29 cellular contexts compared by ENCODE assay signal in the genomic region with DNA sequence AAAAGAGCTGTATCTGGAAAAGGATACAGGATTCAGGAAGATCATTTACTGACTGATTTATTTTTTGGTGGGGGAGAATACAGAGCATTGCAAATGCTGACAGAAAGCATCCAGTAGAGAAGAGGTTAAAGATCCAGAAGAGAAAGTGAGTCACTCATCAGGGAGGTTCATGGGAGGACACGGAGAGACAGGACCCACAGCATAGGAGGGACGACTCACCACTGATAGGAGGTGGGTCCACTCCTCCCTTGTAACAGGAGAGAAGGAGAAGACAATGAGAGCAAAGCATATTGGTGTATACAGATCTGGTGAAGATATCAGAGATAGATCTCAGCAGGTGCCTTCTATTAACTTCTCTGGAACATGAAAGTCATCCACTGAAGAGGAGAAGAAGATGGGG.
"Had no signal": no experiment of that assay in that cellular context is flagged by ENCODE, and none has a peak within 500 bp of the region (broad histone marks: within the 10 kb centered on the region; RNA-seq: fewer than 3 reads in every experiment).

No MANE protein-coding gene starts in this region.

- DNase-seq: activated CD4-positive, alpha-beta T cell treated with anti-CD3 and anti-CD28 coated beads for 36 hours; activated CD4-positive, alpha-beta T cell treated with anti-CD3 and anti-CD28 coated beads, Interleukin-2, amount 10 ng/mL, durations not matched to agents 7 days and 5 days; activated CD4-positive, alpha-beta T cell treated with anti-CD3 and anti-CD28 coated beads, Interleukin-2, amount 50 U/mL, for 48 hours; activated CD8-positive, alpha-beta T cell treated with anti-CD3 and anti-CD28 coated beads, Interleukin-2, amount 10 ng/mL, durations not matched to agents 7 days and 5 days; activated naive CD4-positive, alpha-beta T cell treated with anti-CD3 and anti-CD28 coated beads, Interleukin-2, amount 10 ng/mL, durations not matched to agents 7 days and 5 days; activated T-cell treated with anti-CD3 and anti-CD28 coated beads for 4 hours; activated T-cell treated with anti-CD3 and anti-CD28 coated beads, Interleukin-2, amount 50 U/mL, for 4 hours; amniotic stem cell; aorta; brain microvascular endothelial cell; Kasumi-1; KG1; MM.1S; MV-4-11; NCI-H1092; NCI-H1436 treated with DMSO at 0.1 percent for 48 hours; NCI-H1694 treated with DMSO at 0.1 percent for 48 hours; NCI-H2029; NCI-H345; NCI-H524 treated with DMSO at 0.1 percent for 48 hours; SHP77; T1000 had no signal

- H3K27me3 Mint-ChIP-seq: activated CD4-positive, alpha-beta T cell treated with anti-CD3 and anti-CD28 coated beads for 36 hours; activated CD4-positive, alpha-beta T cell treated with anti-CD3 and anti-CD28 coated beads, Interleukin-2, amount 10 ng/mL, durations not matched to agents 7 days and 5 days; activated naive CD4-positive, alpha-beta T cell treated with anti-CD3 and anti-CD28 coated beads, Interleukin-2, amount 10 ng/mL, durations not matched to agents 7 days and 5 days had no signal

- H3K36me3 ChIP-seq: brain microvascular endothelial cell, SJCRH30 had no signal

- ATAC-seq: activated CD4-positive, alpha-beta T cell treated with anti-CD3 and anti-CD28 coated beads for 36 hours; activated CD4-positive, CD25-positive, alpha-beta regulatory T cell treated with anti-CD3 and anti-CD28 coated beads, Interleukin-2, amount 50 U/mL, for 24 hours; activated CD8-positive, alpha-beta T cell treated with anti-CD3 and anti-CD28 coated beads, Interleukin-2, amount 10 ng/mL, durations not matched to agents 7 days and 5 days; activated T-cell treated with anti-CD3 and anti-CD28 coated beads, Interleukin-2, amount 50 U/mL, for 4 hours; Panc1 had no signal

- H3K4me1 Mint-ChIP-seq: activated CD4-positive, alpha-beta T cell treated with anti-CD3 and anti-CD28 coated beads for 36 hours; activated CD4-positive, alpha-beta T cell treated with anti-CD3 and anti-CD28 coated beads, Interleukin-2, amount 10 ng/mL, durations not matched to agents 7 days and 5 days; activated naive CD4-positive, alpha-beta T cell treated with anti-CD3 and anti-CD28 coated beads, Interleukin-2, amount 10 ng/mL, durations not matched to agents 7 days and 5 days had no signal

- H3K27ac ChIP-seq: brain microvascular endothelial cell, SJCRH30, SK-N-MC had no signal

- H3K36me3 Mint-ChIP-seq: activated naive CD4-positive, alpha-beta T cell treated with anti-CD3 and anti-CD28 coated beads, Interleukin-2, amount 10 ng/mL, durations not matched to agents 7 days and 5 days; activated naive CD8-positive, alpha-beta T cell had no signal

- H3K9me3 Mint-ChIP-seq: activated CD4-positive, alpha-beta T cell treated with anti-CD3 and anti-CD28 coated beads, Interleukin-2, amount 10 ng/mL, durations not matched to agents 7 days and 5 days; activated T-helper 1 cell treated with anti-CD3 and anti-CD28 coated beads, Interleukin-12 subunit alpha, Interleukin-12 subunit beta, Interleukin-2, Interleukin-4 antibody, amounts not matched to agents 30 ng/mL and 10 ng/mL and 1 ng/mL, durations not matched to agents 14 hours and 24 hours and 36 hours had no signal

- H3K27me3 ChIP-seq: brain microvascular endothelial cell, SJCRH30 had no signal

- H3K4me3 ChIP-seq: SJCRH30, SK-N-MC had no signal

- FAIRE-seq: TTC549 had no signal

- H3K9me3 ChIP-seq: SJCRH30 had no signal

- H3K27ac Mint-ChIP-seq: activated CD4-positive, alpha-beta T cell treated with anti-CD3 and anti-CD28 coated beads for 36 hours; activated CD4-positive, alpha-beta T cell treated with anti-CD3 and anti-CD28 coated beads, Interleukin-2, amount 10 ng/mL, durations not matched to agents 7 days and 5 days; activated CD8-positive, alpha-beta T cell treated with anti-CD3 and anti-CD28 coated beads, Interleukin-2, amount 10 ng/mL, durations not matched to agents 7 days and 5 days; activated naive CD4-positive, alpha-beta T cell treated with anti-CD3 and anti-CD28 coated beads, Interleukin-2, amount 10 ng/mL, durations not matched to agents 7 days and 5 days; activated naive CD8-positive, alpha-beta T cell; activated T-helper 1 cell treated with anti-CD3 and anti-CD28 coated beads, Interleukin-12 subunit alpha, Interleukin-12 subunit beta, Interleukin-2, Interleukin-4 antibody, amounts not matched to agents 30 ng/mL and 10 ng/mL and 1 ng/mL, durations not matched to agents 14 hours and 24 hours and 36 hours had no signal

- H3K4me1 ChIP-seq: SJCRH30 had no signal

- H3K4me3 Mint-ChIP-seq: activated CD4-positive, alpha-beta T cell treated with anti-CD3 and anti-CD28 coated beads for 36 hours; activated CD4-positive, alpha-beta T cell treated with anti-CD3 and anti-CD28 coated beads, Interleukin-2, amount 10 ng/mL, durations not matched to agents 7 days and 5 days; activated CD8-positive, alpha-beta T cell treated with anti-CD3 and anti-CD28 coated beads, Interleukin-2, amount 10 ng/mL, durations not matched to agents 7 days and 5 days; activated naive CD4-positive, alpha-beta T cell treated with anti-CD3 and anti-CD28 coated beads, Interleukin-2, amount 10 ng/mL, durations not matched to agents 7 days and 5 days; activated naive CD8-positive, alpha-beta T cell; activated T-cell treated with anti-CD3 and anti-CD28 coated beads, Interleukin-2, amount 50 U/mL, for 4 hours; activated T-helper 1 cell treated with anti-CD3 and anti-CD28 coated beads, Interleukin-12 subunit alpha, Interleukin-12 subunit beta, Interleukin-2, Interleukin-4 antibody, amounts not matched to agents 30 ng/mL and 10 ng/mL and 1 ng/mL, durations not matched to agents 14 hours and 24 hours and 36 hours had no signal
